ENCODE assay signal across 15 cellular contexts in genomic region chr5:56569576-56569975, GRCh38.
A peak's percentile ranks its signal among the peaks of the same experiment; 100 is the strongest.
DNase-seq lines count a peak whose midpoint lies in the region; ATAC-seq and TF ChIP-seq lines count a peak whose summit lies in the region.
"Had no signal": no experiment of that assay in that cellular context is flagged by ENCODE, and none has a peak within 500 bp of the region (broad histone marks: within the 10 kb centered on the region; RNA-seq: fewer than 3 reads in every experiment).

No MANE protein-coding gene starts in this region.

- H3K36me3 ChIP-seq in skeletal muscle tissue (ENCODE audit: control insufficient read depth in 3 of 3, insufficient read depth in 3 of 3, low read length in 3 of 3), result no peaks in the 10 kb centered on the region
- H3K36me3 ChIP-seq: breast epithelium had no signal

- TF ChIP-seq CTCF in WTC11 (IDR thresholded peaks at IDR 0.05), result no peak

- no peaks in the 10 kb centered on the region for H3K27me3 ChIP-seq in skeletal muscle tissue (ENCODE audit: control insufficient read depth in 3 of 3, insufficient read depth in 3 of 3, low read length in 3 of 3)
- H3K27me3 ChIP-seq: breast epithelium had no signal

- H3K27ac Mint-ChIP-seq in WTC11, result peak overlapping the region; percentile 17; the same call in 1 of the 2 replicates
- H3K27ac Mint-ChIP-seq: activated T-helper 17 cell treated with anti-CD3 and anti-CD28 coated beads, Interleukin-2, amount 50 U/mL, for 72 hours; natural killer cell had no signal

- peaks cover 18% of the 10 kb centered on the region for H3K4me1 Mint-ChIP-seq in WTC11
- H3K4me1 Mint-ChIP-seq: natural killer cell had no signal

- POLR2A ChIA-PET in WTC11 (lab: Charles Lee), result no interaction called here

- H3K4me3 Mint-ChIP-seq in WTC11, result no peak overlapping the region
- H3K4me3 Mint-ChIP-seq: activated T-helper 17 cell treated with anti-CD3 and anti-CD28 coated beads, Interleukin-2, amount 50 U/mL, for 72 hours; natural killer cell had no signal

- H3K9me3 ChIP-seq in skeletal muscle tissue (ENCODE audit: control insufficient read depth in 3 of 3, low read length in 3 of 3), result no peaks in the 10 kb centered on the region
- H3K9me3 ChIP-seq: A549 had no signal

- CTCF ChIA-PET in WTC11 (lab: Charles Lee), result no interaction called here

- ATAC-seq in WTC11 (no peak), HG03565 (IDR thresholded peaks at IDR 0.05; ENCODE audit: unreplicated experiment) (no peak)
- ATAC-seq: A549; activated T-helper 17 cell treated with anti-CD3 and anti-CD28 coated beads, Interleukin-2, amount 50 U/mL, for 72 hours; natural killer cell had no signal

- DNase-seq in SKM-1 treated with dmso at 0.1 percent for 144 hours (lab: John Stamatoyannopoulos, UW; ENCODE audit: unreplicated experiment), result peak; percentile 39
- DNase-seq in SKM-1 (lab: John Stamatoyannopoulos, UW; ENCODE audit: unreplicated experiment), result no peak
- DNase-seq in WTC11 (ENCODE audit: low spot score), result no peak
- DNase-seq in fibroblast of the conjunctiva (ENCODE audit: low read depth), result peak; percentile 53
- no peak for DNase-seq in retina
- no peak for DNase-seq in activated effector memory CD4-positive, alpha-beta T cell treated with anti-CD3 and anti-CD28 coated beads, Interleukin-2, amount 50 U/mL, for 16 hours
- DNase-seq: DND-41, natural killer cell, NCI-H187 treated with DMSO at 0.1 percent for 48 hours, small intestine had no signal

- peaks cover 21% of the 10 kb centered on the region for H3K36me3 Mint-ChIP-seq in WTC11

- H3K27ac ChIP-seq in skeletal muscle tissue (ENCODE audit: low read depth, low read length), result peak overlapping the region; percentile 7
- H3K27ac ChIP-seq: A549, breast epithelium had no signal

- H3K9ac ChIP-seq in skeletal muscle tissue (ENCODE audit: low read depth in 1 of 3, low read length in 3 of 3), result no peak overlapping the region

- H3K9me3 Mint-ChIP-seq in WTC11, result peaks cover 25% of the 10 kb centered on the region
- H3K9me3 Mint-ChIP-seq: natural killer cell had no signal

- H3K4me3 ChIP-seq in skeletal muscle tissue (ENCODE audit: low read length in 3 of 3), result no peak overlapping the region
- H3K4me3 ChIP-seq: A549, breast epithelium had no signal

- H3K27me3 Mint-ChIP-seq in WTC11 (ENCODE audit: low read depth), result peaks cover 5% of the 10 kb centered on the region
- H3K27me3 Mint-ChIP-seq: activated T-helper 17 cell treated with anti-CD3 and anti-CD28 coated beads, Interleukin-2, amount 50 U/mL, for 72 hours had no signal

- H3K4me1 ChIP-seq in skeletal muscle tissue (ENCODE audit: control insufficient read depth in 3 of 3, insufficient read depth in 3 of 3, low read length in 3 of 3), result peaks cover 0 to 8% (median 6%) of the 10 kb centered on the region in 3 donors
- H3K4me1 ChIP-seq: breast epithelium had no signal

TF ChIP-seq in WTC11, 78 proteins besides CTCF, POLR2A, EP300 and RAD21:
- TF ChIP-seq SMAD4 (CRISPR knock-in tag; IDR thresholded peaks at IDR 0.05) (no peak), RORB (CRISPR knock-in tag; IDR thresholded peaks at IDR 0.05) (no peak), ZNF671 (CRISPR knock-in tag; IDR thresholded peaks at IDR 0.05) (no peak), ZNF219 (CRISPR knock-in tag; IDR thresholded peaks at IDR 0.05; ENCODE audit: borderline replicate concordance) (no peak), FOXK1 (CRISPR knock-in tag; IDR thresholded peaks at IDR 0.05) (no peak), ATF1 (CRISPR knock-in tag; IDR thresholded peaks at IDR 0.05) (no peak), SOX15 (CRISPR knock-in tag; IDR thresholded peaks at IDR 0.05) (no peak), GABPB1 (CRISPR knock-in tag; IDR thresholded peaks at IDR 0.05) (no peak), IRF2 (CRISPR knock-in tag; IDR thresholded peaks at IDR 0.05; ENCODE audit: borderline replicate concordance, low read depth) (no peak), TP53 (CRISPR knock-in tag; IDR thresholded peaks at IDR 0.05) (no peak), ZNF532 (CRISPR knock-in tag; IDR thresholded peaks at IDR 0.05; ENCODE audit: borderline replicate concordance) (no peak), ZNF396 (CRISPR knock-in tag; IDR thresholded peaks at IDR 0.05; ENCODE audit: borderline replicate concordance) (no peak), AFF4 (CRISPR knock-in tag; IDR thresholded peaks at IDR 0.05; ENCODE audit: borderline replicate concordance) (no peak), ZNF263 (CRISPR knock-in tag; IDR thresholded peaks at IDR 0.05; ENCODE audit: low read depth) (no peak), E2F1 (CRISPR knock-in tag; IDR thresholded peaks at IDR 0.05) (no peak), GTF2I (CRISPR knock-in tag; conservative IDR thresholded peaks at IDR 0.05) (no peak), JAZF1 (CRISPR knock-in tag; IDR thresholded peaks at IDR 0.05) (no peak), ZNF423 (CRISPR knock-in tag; IDR thresholded peaks at IDR 0.05) (no peak)
TF ChIP-seq in WTC11: peak in this region for 0.

Comparison
In these comparisons a context has a peak if more than half of its experiments do, and no peak if none do; other contexts are left out.
1. DNase-seq: peak in SKM-1 treated with dmso at 0.1 percent for 144 hours (single experiment) and fibroblast of the conjunctiva (single experiment); none in SKM-1 (single experiment), WTC11 (single experiment), retina (single experiment) and activated effector memory CD4-positive, alpha-beta T cell treated with anti-CD3 and anti-CD28 coated beads, Interleukin-2, amount 50 U/mL, for 16 hours (single experiment).